Comparison of ENCODE assay signal across 1 cellular context in genomic region chr2:241532733-241533601, GRCh38.
TF ChIP-seq lines count a peak whose summit lies in the region.

No MANE protein-coding gene starts in this region.

TF ChIP-seq in HepG2, 621 proteins besides CTCF, POLR2A, EP300 and RAD21 (continued from another document and continues in another):
- no peak for TF ChIP-seq MAFF (IDR thresholded peaks at IDR 0.05; ENCODE audit: low read depth, low read length)
- TF ChIP-seq TFE3 (CRISPR knock-in tag; IDR thresholded peaks at IDR 0.05) = no peak
- peak; percentile 62; the same call in 1 of the 2 replicates for TF ChIP-seq UBTF (CRISPR knock-in tag; IDR thresholded peaks at IDR 0.05)
- TF ChIP-seq TRIM22 (IDR thresholded peaks at IDR 0.05) = no peak
- no peak for TF ChIP-seq ZSCAN21 (CRISPR knock-in tag; IDR thresholded peaks at IDR 0.05; ENCODE audit: borderline replicate concordance)
- TF ChIP-seq GABPA (IDR thresholded peaks at IDR 0.05; ENCODE audit: low read depth, low read length) = no peak
- no peak for TF ChIP-seq GABPA (CRISPR knock-in tag; IDR thresholded peaks at IDR 0.05; ENCODE audit: low read depth)
- peak; percentile 46; the same call in 1 of the 2 replicates for TF ChIP-seq ZNF350 (CRISPR knock-in tag; IDR thresholded peaks at IDR 0.05; ENCODE audit: borderline replicate concordance, low read depth)
- no peak for TF ChIP-seq TIGD3 (CRISPR knock-in tag; IDR thresholded peaks at IDR 0.05; ENCODE audit: borderline replicate concordance)
- TF ChIP-seq SNAPC2 (CRISPR knock-in tag; IDR thresholded peaks at IDR 0.05) = no peak
- TF ChIP-seq ZNF619 (CRISPR knock-in tag; IDR thresholded peaks at IDR 0.05) = no peak
- no peak for TF ChIP-seq ZFP36L2 (CRISPR knock-in tag; IDR thresholded peaks at IDR 0.05)
- 0 out of 2 replicates have a peak, but pooled peaks have one; percentile 40 for TF ChIP-seq ZNF678 (CRISPR knock-in tag; IDR thresholded peaks at IDR 0.05)
- TF ChIP-seq ZNF343 (CRISPR knock-in tag; IDR thresholded peaks at IDR 0.05) = no peak
- TF ChIP-seq ZFP91 (CRISPR knock-in tag; IDR thresholded peaks at IDR 0.05; ENCODE audit: borderline replicate concordance) = peak; percentile 82
- no peak for TF ChIP-seq ZNF740 (CRISPR knock-in tag; IDR thresholded peaks at IDR 0.05)
- TF ChIP-seq PHF21A (CRISPR knock-in tag; IDR thresholded peaks at IDR 0.05) = 0 out of 2 replicates have a peak, but pooled peaks have one; percentile 32
- no peak for TF ChIP-seq ZNF382 (CRISPR knock-in tag; IDR thresholded peaks at IDR 0.05; ENCODE audit: borderline replicate concordance)
- no peak; the same call in 1 of the 2 replicates for TF ChIP-seq ZNF138 (CRISPR knock-in tag; IDR thresholded peaks at IDR 0.05; ENCODE audit: low read depth)
- TF ChIP-seq MEIS1 (CRISPR knock-in tag; IDR thresholded peaks at IDR 0.05; ENCODE audit: borderline replicate concordance) = peak; percentile 54; the same call in 1 of the 2 replicates
- peak; percentile 46; the same call in 1 of the 2 replicates for TF ChIP-seq ARHGAP35 (CRISPR knock-in tag; IDR thresholded peaks at IDR 0.05; ENCODE audit: borderline replicate concordance)
- TF ChIP-seq TRAFD1 (CRISPR knock-in tag; IDR thresholded peaks at IDR 0.05; ENCODE audit: borderline replicate concordance) = no peak
- no peak for TF ChIP-seq SIN3B (IDR thresholded peaks at IDR 0.05; ENCODE audit: low read length)
- TF ChIP-seq ZBED4 (CRISPR knock-in tag; IDR thresholded peaks at IDR 0.05; ENCODE audit: borderline replicate concordance) = no peak
- 0 out of 2 replicates have a peak, but pooled peaks have one; percentile 58 for TF ChIP-seq ZNF782 (CRISPR knock-in tag; IDR thresholded peaks at IDR 0.05; ENCODE audit: borderline replicate concordance)
- no peak for TF ChIP-seq ZNF891 (CRISPR knock-in tag; IDR thresholded peaks at IDR 0.05)
- no peak for TF ChIP-seq ZNF282 (IDR thresholded peaks at IDR 0.05; ENCODE audit: partially characterized antibody)
- TF ChIP-seq THAP11 (CRISPR knock-in tag; IDR thresholded peaks at IDR 0.05) = no peak
- peak; percentile 30; the same call in 1 of the 2 replicates for TF ChIP-seq ZNF574 (CRISPR knock-in tag; IDR thresholded peaks at IDR 0.05)
- TF ChIP-seq ZBTB25 (CRISPR knock-in tag; IDR thresholded peaks at IDR 0.05) = no peak
- peak; percentile 81; the same call in 1 of the 2 replicates for TF ChIP-seq ZNF788 (CRISPR knock-in tag; IDR thresholded peaks at IDR 0.05; ENCODE audit: borderline replicate concordance)
- peak; percentile 75; the same call in 1 of the 2 replicates for TF ChIP-seq ZNF567 (CRISPR knock-in tag; IDR thresholded peaks at IDR 0.05; ENCODE audit: borderline replicate concordance)
- 0 out of 2 replicates have a peak, but pooled peaks have one; percentile 40 for TF ChIP-seq ZNF317 (CRISPR knock-in tag; IDR thresholded peaks at IDR 0.05)
- TF ChIP-seq RNF219 (CRISPR knock-in tag; IDR thresholded peaks at IDR 0.05) = no peak
- TF ChIP-seq MBD4 (IDR thresholded peaks at IDR 0.05; ENCODE audit: borderline replicate concordance, low read length) = no peak
